ENCODE assay signal across 21 cellular contexts in the genomic region with DNA sequence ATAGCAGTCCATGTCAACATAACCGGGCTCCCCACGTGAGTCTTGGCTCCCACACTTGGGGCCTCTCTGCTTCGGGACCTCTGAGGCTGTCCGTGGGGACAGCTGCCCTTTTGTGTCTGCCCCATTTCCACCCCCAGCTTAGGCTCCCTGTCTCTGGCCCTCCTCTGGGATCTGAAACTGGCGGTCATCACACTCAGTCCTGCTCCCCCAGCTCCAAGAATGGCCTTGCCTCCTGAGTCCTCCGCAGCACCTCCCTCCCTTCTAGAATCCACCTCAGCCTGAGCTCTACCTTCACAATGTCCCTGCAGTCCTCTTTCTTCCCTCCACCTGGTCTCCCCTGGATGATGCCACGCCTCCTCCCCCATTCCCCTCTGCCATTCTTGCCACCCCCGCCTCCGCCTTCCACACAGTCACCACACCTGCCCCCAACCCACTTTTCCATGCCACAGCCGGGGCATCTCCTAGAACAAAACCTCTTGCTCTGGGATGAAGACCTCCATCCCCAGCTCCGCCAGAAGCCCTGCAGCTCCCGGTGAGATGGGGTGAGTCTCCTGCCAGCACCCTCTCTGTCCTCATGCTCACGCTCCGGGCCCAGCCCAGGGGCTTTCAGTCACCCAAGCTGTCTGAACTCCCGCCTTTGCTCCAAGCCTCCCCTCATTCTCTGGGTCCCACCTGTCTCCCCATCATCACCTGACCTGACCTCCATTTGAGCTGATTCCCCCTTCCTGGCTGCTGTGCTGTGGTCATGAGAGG. TPM values are rescaled to one million over a fixed set of nuclear protein-coding genes. Genes with fewer than 3 reads are reported as not detected.
DNase-seq lines count a peak whose midpoint lies in the region; ATAC-seq and TF ChIP-seq lines count a peak whose summit lies in the region.
"Had no signal": no experiment of that assay in that cellular context is flagged by ENCODE, and none has a peak within 500 bp of the region (broad histone marks: within the 10 kb centered on the region; RNA-seq: fewer than 3 reads in every experiment).

No MANE protein-coding gene starts in this region.

- no peaks in the 10 kb centered on the region for H3K27me3 ChIP-seq in right lobe of liver
- peaks cover 0 to 16% (median 0%) of the 10 kb centered on the region in 3 experiments for H3K27me3 ChIP-seq in neuronal stem cell (ENCODE audit: control insufficient read depth in 3 of 3, insufficient read depth in 3 of 3, low read depth in 1 of 3, low read length in 3 of 3)
- no peaks in the 10 kb centered on the region for H3K27me3 ChIP-seq in upper lobe of right lung

- H3K18ac ChIP-seq in neuronal stem cell (ENCODE audit: low read length), result peak overlapping the region; percentile 51

- H3K4me1 Mint-ChIP-seq in activated naive CD4-positive, alpha-beta T cell treated with anti-CD3 and anti-CD28 coated beads, Interleukin-2, amount 10 ng/mL, durations not matched to agents 7 days and 5 days, result peaks cover 15% of the 10 kb centered on the region
- H3K4me1 Mint-ChIP-seq in brain, result peaks cover 54% of the 10 kb centered on the region

- H3K79me1 ChIP-seq in neuronal stem cell (ENCODE audit: low read depth, low read length), result no peaks in the 10 kb centered on the region

- peak overlapping the region; percentile 73 for H3K14ac ChIP-seq in neuronal stem cell (ENCODE audit: low read length)

- H3K27me3 Mint-ChIP-seq in activated naive CD4-positive, alpha-beta T cell treated with anti-CD3 and anti-CD28 coated beads, Interleukin-2, amount 10 ng/mL, durations not matched to agents 7 days and 5 days, result peaks cover 19% of the 10 kb centered on the region
- H3K27me3 Mint-ChIP-seq in brain, result peaks cover 2% of the 10 kb centered on the region
- H3K27me3 Mint-ChIP-seq: CD4-positive, alpha-beta T cell had no signal

- no peak for ATAC-seq in activated naive CD4-positive, alpha-beta T cell treated with anti-CD3 and anti-CD28 coated beads, Interleukin-2, amount 50 U/mL, for 72 hours
- ATAC-seq in right lobe of liver (no peak), GM19395 (IDR thresholded peaks at IDR 0.05; ENCODE audit: unreplicated experiment) (no peak), upper lobe of right lung (no peak)
- ATAC-seq: A549 had no signal

- peaks cover 0 to under 1% (median 0%) of the 10 kb centered on the region in 4 donors for H3K36me3 ChIP-seq in right lobe of liver
- H3K36me3 ChIP-seq in neuronal stem cell (replicated peaks in 1 of 2; ENCODE audit: control insufficient read depth in 2 of 2, insufficient read depth in 2 of 2, low read length in 2 of 2), result no peaks in the 10 kb centered on the region
- H3K36me3 ChIP-seq in upper lobe of right lung, result no peaks in the 10 kb centered on the region

- peak overlapping the region; percentile 57 for H2BK120ac ChIP-seq in neuronal stem cell (ENCODE audit: low read depth, low read length)

- no peak overlapping the region for H4K91ac ChIP-seq in neuronal stem cell (ENCODE audit: low read depth, low read length, poor library complexity)

- peaks cover 0 to 37% (median 4%) of the 10 kb centered on the region in 4 donors for H3K4me1 ChIP-seq in right lobe of liver
- H3K4me1 ChIP-seq in neuronal stem cell (ENCODE audit: control insufficient read depth in 2 of 2, insufficient read depth in 1 of 2, low read depth in 1 of 2, low read length in 2 of 2), result peaks cover 0 to 19% of the 10 kb centered on the region in 2 donors
- no peaks in the 10 kb centered on the region for H3K4me1 ChIP-seq in upper lobe of right lung
- H3K4me1 ChIP-seq: A549, Caco-2 had no signal

- peak overlapping the region; percentile 39 for H2BK15ac ChIP-seq in neuronal stem cell (ENCODE audit: low read length)

- TF ChIP-seq CTCF in brain (conservative IDR thresholded peaks at IDR 0.05) (no peak), right lobe of liver (IDR thresholded peaks at IDR 0.05) (no peak), upper lobe of right lung (IDR thresholded peaks at IDR 0.05) (no peak)

- peak overlapping the region; percentile 85 for H2AK5ac ChIP-seq in neuronal stem cell (ENCODE audit: low read depth, low read length)

- intact Hi-C loops in right lobe of liver (cut with DNase I) (no loop called here), upper lobe of right lung (cut with DNase I) (no loop called here)

- H3K27ac ChIP-seq in right lobe of liver, result no peak overlapping the region
- no peak overlapping the region for H3K27ac ChIP-seq in neuronal stem cell (replicated peaks; ENCODE audit: low read length)
- H3K27ac ChIP-seq in upper lobe of right lung, result no peak overlapping the region
- H3K27ac ChIP-seq: 22Rv1, A549, C4-2B, GM23248 had no signal

- no peak for DNase-seq in activated naive CD4-positive, alpha-beta T cell treated with anti-CD3 and anti-CD28 coated beads, Interleukin-2, amount 10 ng/mL, durations not matched to agents 7 days and 5 days
- no peak for DNase-seq in activated naive CD4-positive, alpha-beta T cell treated with anti-CD3 and anti-CD28 coated beads, Interleukin-2, amount 50 U/mL, for 72 hours (ENCODE audit: low spot score in 2 of 2)
- DNase-seq in right lobe of liver (peak in 2 of 3 donors; percentile 12 to 55), neuronal stem cell (ENCODE audit: low spot score) (no peak), NOMO-1 treated with dmso at 0.1 percent for 144 hours (lab: John Stamatoyannopoulos, UW; ENCODE audit: unreplicated experiment) (no peak), upper lobe of right lung (no peak)
- DNase-seq: AML-193; Caco-2; CD4-positive, alpha-beta T cell; DMS79; GDM1; HCEC 1CT had no signal

- no peak overlapping the region for H3K4ac ChIP-seq in neuronal stem cell (ENCODE audit: low read length)

- CTCF ChIA-PET in activated naive CD4-positive, alpha-beta T cell treated with anti-CD3 and anti-CD28 coated beads, Interleukin-2, amount 10 ng/mL, durations not matched to agents 7 days and 5 days (lab: Charles Lee), result no interaction called here

- H3K4me2 ChIP-seq in neuronal stem cell (ENCODE audit: insufficient read depth, low read length, poor library complexity, severe bottlenecking), result no peak overlapping the region
- H3K4me2 ChIP-seq: A549 had no signal

- H3K9ac ChIP-seq in neuronal stem cell (ENCODE audit: low read depth, low read length, poor library complexity), result peak overlapping the region; percentile 31
- H3K9ac ChIP-seq: GM23248 had no signal

- no peak overlapping the region for H2BK5ac ChIP-seq in neuronal stem cell (ENCODE audit: low read length)

- H3K4me3 Mint-ChIP-seq in activated naive CD4-positive, alpha-beta T cell treated with anti-CD3 and anti-CD28 coated beads, Interleukin-2, amount 10 ng/mL, durations not matched to agents 7 days and 5 days, result no peak overlapping the region
- no peak overlapping the region for H3K4me3 Mint-ChIP-seq in brain
- H3K4me3 Mint-ChIP-seq: CD4-positive, alpha-beta T cell had no signal

- peak overlapping the region; percentile 71 for H3K27ac Mint-ChIP-seq in activated naive CD4-positive, alpha-beta T cell treated with anti-CD3 and anti-CD28 coated beads, Interleukin-2, amount 10 ng/mL, durations not matched to agents 7 days and 5 days
- H3K27ac Mint-ChIP-seq in activated naive CD4-positive, alpha-beta T cell treated with anti-CD3 and anti-CD28 coated beads, Interleukin-2, amount 50 U/mL, for 72 hours, result peak overlapping the region in 1 of 2 donors; percentile 16
- H3K27ac Mint-ChIP-seq in brain, result peak overlapping the region in 3 of 5 experiments; percentile 6 to 38 (median 14)
- H3K27ac Mint-ChIP-seq: CD4-positive, alpha-beta T cell had no signal

- no peaks in the 10 kb centered on the region for H3K36me3 Mint-ChIP-seq in activated naive CD4-positive, alpha-beta T cell treated with anti-CD3 and anti-CD28 coated beads, Interleukin-2, amount 10 ng/mL, durations not matched to agents 7 days and 5 days
- no peaks in the 10 kb centered on the region for H3K36me3 Mint-ChIP-seq in activated naive CD4-positive, alpha-beta T cell treated with anti-CD3 and anti-CD28 coated beads, Interleukin-2, amount 50 U/mL, for 72 hours
- H3K36me3 Mint-ChIP-seq in brain, result no peaks in the 10 kb centered on the region

- H2BK12ac ChIP-seq in neuronal stem cell (ENCODE audit: low read length), result no peak overlapping the region

- no peaks in the 10 kb centered on the region for H3K9me3 Mint-ChIP-seq in activated naive CD4-positive, alpha-beta T cell treated with anti-CD3 and anti-CD28 coated beads, Interleukin-2, amount 10 ng/mL, durations not matched to agents 7 days and 5 days
- no peaks in the 10 kb centered on the region for H3K9me3 Mint-ChIP-seq in activated naive CD4-positive, alpha-beta T cell treated with anti-CD3 and anti-CD28 coated beads, Interleukin-2, amount 50 U/mL, for 72 hours
- H3K9me3 Mint-ChIP-seq in brain, result peaks cover 0 to 3% (median 0%) of the 10 kb centered on the region in 5 experiments
- H3K9me3 Mint-ChIP-seq: CD4-positive, alpha-beta T cell had no signal

- no peaks in the 10 kb centered on the region for H3K9me3 ChIP-seq in right lobe of liver
- H3K9me3 ChIP-seq in neuronal stem cell (replicated peaks in 1 of 2; ENCODE audit: control insufficient read depth in 2 of 2, insufficient read depth in 1 of 2, low read depth in 1 of 2, low read length in 2 of 2), result no peaks in the 10 kb centered on the region
- H3K9me3 ChIP-seq in upper lobe of right lung, result no peaks in the 10 kb centered on the region
- H3K9me3 ChIP-seq: A549, Caco-2 had no signal

- no peak overlapping the region for H4K8ac ChIP-seq in neuronal stem cell (ENCODE audit: low read depth, low read length)

- H3K4me3 ChIP-seq in right lobe of liver, result no peak overlapping the region
- H3K4me3 ChIP-seq in neuronal stem cell (ENCODE audit: low read length in 2 of 2), result no peak overlapping the region
- no peak overlapping the region for H3K4me3 ChIP-seq in upper lobe of right lung
- H3K4me3 ChIP-seq: A549, GM23248 had no signal

- no peak overlapping the region for H3K23ac ChIP-seq in neuronal stem cell (ENCODE audit: low read depth, low read length, poor library complexity)

- TF ChIP-seq POLR2A in right lobe of liver (IDR thresholded peaks at IDR 0.05), result no peak

- 85% methylated on average over 10 of the region's 15 CpGs for WGBS in right lobe of liver (ENCODE audit: insufficient coverage, low coverage, low lambda C conversion rate, missing lambda C conversion rate)
- no CpG with 5 or more reads among the region's 15 CpGs for WGBS in neuronal stem cell (ENCODE audit: extremely low coverage in 2 of 2, insufficient read length in 2 of 2, insufficient replicate concordance in 1 of 2), 2 donors

- H2AFZ ChIP-seq in neuronal stem cell (ENCODE audit: low read length), result no peak overlapping the region
- H2AFZ ChIP-seq: GM23248 had no signal

RNA-seq across cellular contexts. Expression of gene ZXDC, which starts 7.0 kb away (rescaled TPM):
- 10 to 100 TPM; 23.9 to 26.9 TPM for total RNA-seq in activated naive CD4-positive, alpha-beta T cell treated with anti-CD3 and anti-CD28 coated beads, Interleukin-2, amount 50 U/mL, for 72 hours
- 30.8 TPM for polyA plus RNA-seq in brain (ENCODE audit: insufficient read depth, low read depth, low replicate concordance)
- 10 to 100 TPM; 16.4 to 30.2 (median 24.0) TPM for total RNA-seq in right lobe of liver
- 9.3 TPM for polyA plus RNA-seq in neuronal stem cell (2013, experiment 1 of 2)
- 9.8 TPM for polyA plus RNA-seq in neuronal stem cell (2013, experiment 2 of 2)
- 40.3 TPM for total RNA-seq in upper lobe of right lung

RNA-seq across cellular contexts. Expression of gene UROC1, which starts 34.9 kb away (rescaled TPM):
- total RNA-seq in activated naive CD4-positive, alpha-beta T cell treated with anti-CD3 and anti-CD28 coated beads, Interleukin-2, amount 50 U/mL, for 72 hours, result not detected
- 0.10 TPM for polyA plus RNA-seq in brain (ENCODE audit: insufficient read depth, low read depth, low replicate concordance)
- total RNA-seq in right lobe of liver (100 to 1,000 TPM in 1 of 6 experiments, 10 to 100 TPM in 5; 15.1 to 101 (median 55.8) TPM), upper lobe of right lung (not detected)
- polyA plus RNA-seq in neuronal stem cell (2013, experiment 1 of 2), result not detected
- 0.03 TPM for polyA plus RNA-seq in neuronal stem cell (2013, experiment 2 of 2)
- total RNA-seq: Caco-2; CD4-positive, alpha-beta T cell; Daoy; GM23248; HT-29 had no signal
- polyA plus RNA-seq: A549, BJ, GM23248 had no signal

RNA-seq across cellular contexts. Expression of gene CHST13, which starts 41.3 kb away (rescaled TPM):
- total RNA-seq in activated naive CD4-positive, alpha-beta T cell treated with anti-CD3 and anti-CD28 coated beads, Interleukin-2, amount 50 U/mL, for 72 hours, result not detected
- 0.48 TPM for polyA plus RNA-seq in brain (ENCODE audit: insufficient read depth, low read depth, low replicate concordance)
- 10 to 100 TPM; 23.5 to 48.9 (median 28.2) TPM for total RNA-seq in right lobe of liver
- polyA plus RNA-seq in neuronal stem cell (2013, experiment 1 of 2), result 1.4 TPM
- polyA plus RNA-seq in neuronal stem cell (2013, experiment 2 of 2), result 1.6 TPM
- 0.64 TPM for total RNA-seq in upper lobe of right lung
- total RNA-seq: CD4-positive, alpha-beta T cell; Daoy; GM23248 had no signal
- polyA plus RNA-seq: BJ had no signal

Comparison
In these comparisons a context has a peak if more than half of its experiments do, and no peak if none do; other contexts are left out.
1. DNase-seq: peak in right lobe of liver (2 of 3); none in activated naive CD4-positive, alpha-beta T cell treated with anti-CD3 and anti-CD28 coated beads, Interleukin-2, amount 10 ng/mL, durations not matched to agents 7 days and 5 days (single experiment), activated naive CD4-positive, alpha-beta T cell treated with anti-CD3 and anti-CD28 coated beads, Interleukin-2, amount 50 U/mL, for 72 hours (0 of 2), neuronal stem cell (single experiment), NOMO-1 treated with dmso at 0.1 percent for 144 hours (single experiment) and upper lobe of right lung (single experiment).
2. RNA of gene UROC1, which starts 34.9 kb away (total RNA-seq): 15.1 to 101 TPM in right lobe of liver; not detected in activated naive CD4-positive, alpha-beta T cell treated with anti-CD3 and anti-CD28 coated beads, Interleukin-2, amount 50 U/mL, for 72 hours and not detected in upper lobe of right lung (single experiment); every median in the first group is over 10 times any median in the second.
3. RNA of gene CHST13, which starts 41.3 kb away (total RNA-seq): 23.5 to 48.9 TPM in right lobe of liver; 0.64 TPM in upper lobe of right lung (single experiment) and not detected in activated naive CD4-positive, alpha-beta T cell treated with anti-CD3 and anti-CD28 coated beads, Interleukin-2, amount 50 U/mL, for 72 hours; every median in the first group is over 10 times any median in the second.